1 cellular context compared by ENCODE assay signal in the genomic region with DNA sequence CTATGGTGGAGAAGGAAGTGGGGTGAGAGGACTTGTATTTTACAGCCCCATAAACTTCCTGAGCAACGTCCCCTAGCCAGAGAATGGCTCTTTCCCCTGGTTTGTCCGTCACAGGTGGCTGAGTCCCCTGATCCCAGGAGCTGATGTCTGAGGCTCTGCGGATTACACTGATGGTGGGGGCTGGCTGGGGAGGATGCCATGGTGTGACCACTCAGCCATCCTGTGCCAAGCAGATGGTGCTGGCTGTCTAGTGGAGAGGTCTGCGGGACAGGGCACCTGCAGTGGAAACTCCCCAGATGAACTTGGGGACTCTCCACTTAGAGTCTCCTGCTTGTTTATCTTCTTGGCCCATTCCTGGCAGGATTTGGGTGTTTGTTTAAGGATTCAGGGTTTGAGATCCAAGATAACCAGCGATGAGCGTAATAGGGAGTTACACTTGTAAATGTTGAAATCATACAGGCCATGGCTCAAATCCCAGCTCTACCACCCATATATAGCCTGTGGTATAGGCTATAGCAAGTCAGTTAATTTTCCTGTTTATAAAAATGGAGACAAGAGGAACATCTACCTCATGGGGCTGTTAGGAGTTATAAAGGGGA.
TF ChIP-seq lines count a peak whose summit lies in the region.

No MANE protein-coding gene starts in this region.

TF ChIP-seq in endothelial cell of umbilical vein, 7 proteins besides CTCF, POLR2A, EP300 and RAD21 (continued from another document):
- no peak for TF ChIP-seq MYC (IDR thresholded peaks at IDR 0.05; ENCODE audit: low read depth, low read length)
- no peak for TF ChIP-seq POLR2AphosphoS5 (IDR thresholded peaks at IDR 0.05; ENCODE audit: insufficient read depth, low read depth, low read length)
- no peak for TF ChIP-seq EZH2 (IDR thresholded peaks at IDR 0.05; ENCODE audit: borderline replicate concordance, low read depth, low read length, severe bottlenecking)
